11 cellular contexts compared by ENCODE assay signal in genomic region chr7:87144173-87144657, GRCh38. TPM values are rescaled to one million over a fixed set of nuclear protein-coding genes. Genes with fewer than 3 reads are reported as not detected.
DNase-seq lines count a peak whose midpoint lies in the region; ATAC-seq, FAIRE-seq and TF ChIP-seq lines count a peak whose summit lies in the region.
"Had no signal": no experiment of that assay in that cellular context is flagged by ENCODE, and none has a peak within 500 bp of the region (broad histone marks: within the 10 kb centered on the region; RNA-seq: fewer than 3 reads in every experiment).

No MANE protein-coding gene starts in this region.

- FAIRE-seq in GM19239 (lab: Jason Lieb, UNC) = peak; percentile 95
- FAIRE-seq: colon had no signal

- peak; percentile 97 for ATAC-seq in HG02852 (IDR thresholded peaks at IDR 0.05; ENCODE audit: unreplicated experiment)

- intact Hi-C loops in adrenal gland (cut with DNase I) = loop anchor here in 1 of 2 donors (5.0 kb wide), 1 partner anchor 207 kb away; no protein-coding TSS in a partner anchor

- H3K36me3 ChIP-seq in Karpas-422 (ENCODE audit: insufficient read depth, low read length) = no peaks in the 10 kb centered on the region
- H3K36me3 ChIP-seq in adrenal gland (replicated peaks in 1 of 2) = no peaks in the 10 kb centered on the region

- H3K9ac ChIP-seq in Karpas-422 (ENCODE audit: low read length) = no peak overlapping the region

- H3K4me2 ChIP-seq in Karpas-422 (ENCODE audit: low read depth, low read length, poor library complexity, severe bottlenecking) = peak overlapping the region; percentile 16

- no peaks in the 10 kb centered on the region for H3K79me2 ChIP-seq in Karpas-422 (ENCODE audit: low read length)

- H3K9me3 ChIP-seq in Karpas-422 (ENCODE audit: low read length) (no peaks in the 10 kb centered on the region), adrenal gland (replicated peaks in 1 of 3) (no peaks in the 10 kb centered on the region)

- 62 to 78% (median 72%) methylated on average over 2 of the region's 2 CpGs for WGBS in adrenal gland, 4 donors

- H3K4me1 ChIP-seq in Karpas-422 (ENCODE audit: low read length) (peaks cover 11% of the 10 kb centered on the region), adrenal gland (replicated peaks in 1 of 2) (peaks cover 0 to 4% of the 10 kb centered on the region in 2 donors)

- DNase-seq in GDM1 (lab: John Stamatoyannopoulos, UW) (peak; percentile 17), GM19239 (ENCODE audit: insufficient read length, low spot score) (no peak), Karpas-422 (no peak), adrenal gland (no peak), ACHN (no peak)
- DNase-seq in NK-92 treated with Interleukin-12 subunit alpha and Interleukin-12 subunit beta, amount 100 ng/mL, for 24 hours (lab: John Stamatoyannopoulos, UW) = no peak
- DNase-seq in stimulated activated CD4-positive, alpha-beta T cell treated with anti-CD3 and anti-CD28 coated beads, Interleukin-1b, Interleukin-23, amount 100 ng/mL, for 48 hours = no peak
- DNase-seq: NCI-H1436 treated with DMSO at 0.1 percent for 48 hours had no signal

- H3K27me3 ChIP-seq in Karpas-422 (ENCODE audit: low read length) (0 out of 2 replicates have a peak, but pooled peaks cover 2% of the 10 kb centered on the region), adrenal gland (no peaks in the 10 kb centered on the region)

- TF ChIP-seq POLR2A in adrenal gland (IDR thresholded peaks at IDR 0.05) = no peak

- H3K4me3 ChIP-seq in Karpas-422 (ENCODE audit: low read length) (no peak overlapping the region), adrenal gland (no peak overlapping the region)
- H3K4me3 ChIP-seq: SK-N-MC had no signal

- in situ Hi-C loops in ACHN (cut with HindIII; ENCODE audit: low pct_ligation_motif_present, low pct_unique_long_range_greater_than_20kb, low sequenced_read_pairs) = no loop called here

- H3K9me2 ChIP-seq in Karpas-422 (replicated peaks; ENCODE audit: insufficient read depth, low read length) = no peaks in the 10 kb centered on the region

- H4K20me1 ChIP-seq in Karpas-422 (ENCODE audit: insufficient read depth, low read depth, low read length) = no peaks in the 10 kb centered on the region

- H3K27ac ChIP-seq in Karpas-422 (ENCODE audit: low read length) (no peak overlapping the region), adrenal gland (no peak overlapping the region)
- H3K27ac ChIP-seq: SK-N-MC had no signal

- no peak overlapping the region for H2AFZ ChIP-seq in Karpas-422 (ENCODE audit: low read length)

- no peak for TF ChIP-seq CTCF in adrenal gland (IDR thresholded peaks at IDR 0.05)

RNA-seq across cellular contexts. Expression of gene DMTF1, which starts 8.0 kb away (rescaled TPM):
- 94.3 and 179 TPM in 2 replicates for total RNA-seq in Karpas-422 (2014; rRNA removed; shearing (Covaris generic); ENCODE audit: low replicate concordance)
- total RNA-seq in adrenal gland = 10 to 100 TPM; 17.1 to 86.1 (median 43.5) TPM
- polyA plus RNA-seq in adrenal gland = 100 to 1,000 TPM in 1 of 3 donors, 10 to 100 TPM in 2; 45.6 to 115 (median 52.6) TPM
